In the genomic region with DNA sequence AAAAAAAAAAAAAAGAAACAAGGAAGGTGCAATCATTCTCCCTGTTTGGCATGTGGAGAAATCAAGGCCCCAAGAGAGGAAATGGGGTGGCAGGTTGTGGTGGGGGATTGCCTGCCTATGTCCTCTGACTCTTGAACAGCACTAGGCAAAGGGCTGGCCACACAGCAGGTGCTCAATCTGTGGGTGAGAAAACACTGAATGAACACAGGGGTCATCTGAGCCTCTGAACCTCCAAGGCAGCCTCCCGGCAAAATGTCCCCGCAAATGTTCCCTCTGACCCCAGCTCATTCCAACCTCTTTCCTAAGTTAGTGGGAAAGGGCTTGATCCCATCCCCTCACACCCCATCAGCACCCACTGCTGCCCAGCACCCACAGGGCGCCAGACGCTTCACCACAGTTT, we compare ENCODE assay signal across 10 cellular contexts. TPM values are rescaled to one million over a fixed set of nuclear protein-coding genes. Genes with fewer than 3 reads are reported as not detected.
DNase-seq lines count a peak whose midpoint lies in the region; TF ChIP-seq lines count a peak whose summit lies in the region.
"Had no signal": no experiment of that assay in that cellular context is flagged by ENCODE, and none has a peak within 500 bp of the region (broad histone marks: within the 10 kb centered on the region; RNA-seq: fewer than 3 reads in every experiment).

No MANE protein-coding gene starts in this region.

- H3K4me1 ChIP-seq in PC-9 (replicated peaks; ENCODE audit: insufficient read depth) = peaks cover 71% of the 10 kb centered on the region
- H3K4me1 ChIP-seq in skeletal muscle satellite cell (ENCODE audit: control insufficient read depth, insufficient read depth, low read length) = peaks cover 76% of the 10 kb centered on the region

- H3K9ac ChIP-seq in skeletal muscle satellite cell (ENCODE audit: low read depth, low read length) = peak overlapping the region; percentile 54

- H3K27ac ChIP-seq in PC-9 = peak overlapping the region; percentile 90

- H3K36me3 ChIP-seq in PC-9 (ENCODE audit: low read depth) = no peaks in the 10 kb centered on the region
- no peaks in the 10 kb centered on the region for H3K36me3 ChIP-seq in skeletal muscle satellite cell (ENCODE audit: insufficient read depth, low read length)

- intact Hi-C loops in Calu3 (cut with micrococcal nuclease; ENCODE audit: unreplicated experiment) = no loop called here
- intact Hi-C loops in PC-9 (cut with micrococcal nuclease; ENCODE audit: unreplicated experiment) = no loop called here

- H3K79me2 ChIP-seq in PC-9 (ENCODE audit: low read depth) = peaks cover 8% of the 10 kb centered on the region; the same call in 1 of the 2 replicates

- H3K27me3 ChIP-seq in PC-9 (ENCODE audit: insufficient read depth, low read depth) = no peaks in the 10 kb centered on the region
- H3K27me3 ChIP-seq in skeletal muscle satellite cell (ENCODE audit: control insufficient read depth, insufficient read depth, low read length) = no peaks in the 10 kb centered on the region

- H2AFZ ChIP-seq in PC-9 = 0 out of 2 replicates have a peak overlapping the region, but pooled peaks have one; percentile 0

- H3K9me3 Mint-ChIP-seq in Calu3 (ENCODE audit: low read depth, unreplicated experiment) = no peaks in the 10 kb centered on the region
- H3K9me3 Mint-ChIP-seq: activated CD4-positive, alpha-beta T cell treated with anti-CD3 and anti-CD28 coated beads, Interleukin-2, amount 10 ng/mL, durations not matched to agents 7 days and 5 days had no signal

- H3K4me2 ChIP-seq in PC-9 (peak overlapping the region; percentile 69), skeletal muscle satellite cell (ENCODE audit: low read length) (no peak overlapping the region)

- TF ChIP-seq CTCF in Calu3 (IDR thresholded peaks at IDR 0.05; ENCODE audit: unreplicated experiment) = no peak
- TF ChIP-seq CTCF in PC-9 (conservative IDR thresholded peaks at IDR 0.05) = no peak

- H4K20me1 ChIP-seq in PC-9 (ENCODE audit: insufficient read depth) = no peaks in the 10 kb centered on the region

- H3K4me1 Mint-ChIP-seq in Calu3 (ENCODE audit: low read depth, unreplicated experiment) = peaks cover 88% of the 10 kb centered on the region

- H3K9me2 ChIP-seq in PC-9 (ENCODE audit: insufficient read depth) = no peaks in the 10 kb centered on the region

- H3K36me3 Mint-ChIP-seq in Calu3 (ENCODE audit: insufficient read depth, unreplicated experiment) = peaks cover 62% of the 10 kb centered on the region

- H3K27ac Mint-ChIP-seq in Calu3 (ENCODE audit: unreplicated experiment) = peak overlapping the region; percentile 95
- H3K27ac Mint-ChIP-seq: activated CD4-positive, alpha-beta T cell treated with anti-CD3 and anti-CD28 coated beads, Interleukin-2, amount 10 ng/mL, durations not matched to agents 7 days and 5 days had no signal

- no peaks in the 10 kb centered on the region for H3K27me3 Mint-ChIP-seq in Calu3 (ENCODE audit: unreplicated experiment)
- H3K27me3 Mint-ChIP-seq: activated CD4-positive, alpha-beta T cell treated with anti-CD3 and anti-CD28 coated beads, Interleukin-2, amount 10 ng/mL, durations not matched to agents 7 days and 5 days had no signal

- BruUV-seq in Calu3 (replicated peaks; lab: Mats Ljungman, UMichigan) (no TSS peak), PC-9 (replicated peaks; lab: Mats Ljungman, UMichigan) (no TSS peak)

- CTCF ChIA-PET in Calu3 (lab: Charles Lee) (interaction anchor here (0.6 to 0.7 kb wide), 3 partner anchors 31 to 76 kb away, joined by 3 to 9 read pairs (median 3); no protein-coding TSS in a partner anchor), PC-9 (lab: Charles Lee) (no interaction called here)

- DNase-seq in Calu3 (no peak), PC-9 (no peak), erythroblast (lab: John Stamatoyannopoulos, UW) (no peak), NCI-H345 treated with DMSO at 0.1 percent for 48 hours (lab: John Stamatoyannopoulos, UW; ENCODE audit: unreplicated experiment) (no peak), DMS53 treated with DMSO at 0.1 percent for 48 hours (lab: John Stamatoyannopoulos, UW; ENCODE audit: unreplicated experiment) (no peak), ACHN (no peak), AG08396 (ENCODE audit: low spot score) (no peak)
- DNase-seq: activated CD4-positive, alpha-beta T cell treated with anti-CD3 and anti-CD28 coated beads, Interleukin-2, amount 10 ng/mL, durations not matched to agents 7 days and 5 days; NCI-H187 had no signal

- no peak overlapping the region for H3K4me3 ChIP-seq in PC-9
- H3K4me3 ChIP-seq in skeletal muscle satellite cell (ENCODE audit: low read length) = no peak overlapping the region

- in situ Hi-C loops in ACHN (cut with HindIII; ENCODE audit: low pct_ligation_motif_present, low pct_unique_long_range_greater_than_20kb, low sequenced_read_pairs) = no loop called here

- H3K9me3 ChIP-seq in PC-9 (ENCODE audit: insufficient read depth, low read depth) (no peaks in the 10 kb centered on the region), skeletal muscle satellite cell (replicated peaks; ENCODE audit: low read length) (no peaks in the 10 kb centered on the region)

- peaks cover 65% of the 10 kb centered on the region for H3F3A ChIP-seq in PC-9 (ENCODE audit: insufficient read depth, low read depth)

- H3K4me3 Mint-ChIP-seq in Calu3 (ENCODE audit: low read depth, unreplicated experiment) = no peak overlapping the region
- H3K4me3 Mint-ChIP-seq: activated CD4-positive, alpha-beta T cell treated with anti-CD3 and anti-CD28 coated beads, Interleukin-2, amount 10 ng/mL, durations not matched to agents 7 days and 5 days had no signal

- POLR2A ChIA-PET in PC-9 (lab: Charles Lee; ENCODE audit: unreplicated experiment) = interaction anchor here (0.6 kb wide), 1 partner anchor 1134 kb away, joined by 6 read pairs; no protein-coding TSS in a partner anchor

- TF ChIP-seq POLR2A in erythroblast (IDR thresholded peaks at IDR 0.05; ENCODE audit: low read length) = peak; percentile 4

RNA-seq across cellular contexts. Expression of a gene that starts 4.6 kb away (rescaled TPM):
- total RNA-seq in Calu3 (2022) (43.5 and 44.0 TPM in 2 replicates), PC-9 (2021) (39.8 and 45.6 TPM in 2 replicates)
- total RNA-seq in skeletal muscle satellite cell (2012; rRNA removed) = 4.8 and 8.6 TPM in 2 replicates

RNA-seq across cellular contexts. Expression of a gene that starts 24.8 kb away (rescaled TPM):
- total RNA-seq in Calu3 (2022) (62.4 and 64.8 TPM in 2 replicates), PC-9 (2021) (27.9 and 41.8 TPM in 2 replicates)
- total RNA-seq in skeletal muscle satellite cell (2012; rRNA removed) = 29.7 and 36.9 TPM in 2 replicates
